Comparison of ENCODE assay signal across 1 cellular context in genomic region chr3:29301332-29302011, GRCh38.
TF ChIP-seq lines count a peak whose summit lies in the region.

No MANE protein-coding gene starts in this region.

TF ChIP-seq in GM12878, 131 proteins besides CTCF, POLR2A, EP300 and RAD21 (continued from another document):
- TF ChIP-seq ZBTB33 (IDR thresholded peaks at IDR 0.05) (no peak), SPI1 (IDR thresholded peaks at IDR 0.05; ENCODE audit: borderline replicate concordance, insufficient read depth, low read depth, low read length) (peak; percentile 87), HCFC1 (IDR thresholded peaks at IDR 0.05; ENCODE audit: low read length) (no peak), ZNF384 (IDR thresholded peaks at IDR 0.05; ENCODE audit: borderline replicate concordance, low read depth, low read length) (no peak), KDM1A (IDR thresholded peaks at IDR 0.05; ENCODE audit: borderline replicate concordance) (no peak), DPF2 (IDR thresholded peaks at IDR 0.05) (no peak)
